Comparison of ENCODE assay signal across 8 cellular contexts in genomic region chr17:19362293-19363113, GRCh38. TPM values are rescaled to one million over a fixed set of nuclear protein-coding genes. Genes with fewer than 3 reads are reported as not detected.
DNase-seq lines count a peak whose midpoint lies in the region; ATAC-seq and TF ChIP-seq lines count a peak whose summit lies in the region.

B9D1 (minus strand) TSS chr17:19362723; CDS start chr17:19362569, 154 bp downstream.

- no peaks in the 10 kb centered on the region for H3K27me3 ChIP-seq in A673 (replicated peaks; ENCODE audit: insufficient read depth, low read depth, low read length, poor library complexity)

- H3K4me3 ChIP-seq in A673 (ENCODE audit: low read depth, low read length, poor library complexity, severe bottlenecking) (peak within 1 kb of the TSS; percentile 85), WI38 (ENCODE audit: low read depth, low read length) (peak within 1 kb of the TSS; percentile 71), cardiac fibroblast (replicated peaks in 1 of 2; ENCODE audit: low read depth in 2 of 2, low read length in 2 of 2) (peak within 1 kb of the TSS; percentile 65 to 76)

- H3K27me3 Mint-ChIP-seq in immature natural killer cell (ENCODE audit: low read depth in 3 of 3): peaks cover 6 to 15% (median 8%) of the 10 kb centered on the region in 3 donors

- POLR2A ChIA-PET in A673 (lab: Charles Lee; ENCODE audit: low non-redundant PET): no interaction called here

- intact Hi-C loops in A673 (cut with micrococcal nuclease; ENCODE audit: unreplicated experiment): loop anchor here (1.0 to 5.0 kb wide), 4 partner anchors 85 to 400 kb away; partner anchors contain the start of gene ALDH3A2

- H3K4me3 Mint-ChIP-seq in immature natural killer cell: peak within 1 kb of the TSS; percentile 93 to 96 (median 96)

- H3K4me1 Mint-ChIP-seq in immature natural killer cell: peaks cover 44 to 48% of the 10 kb centered on the region in 2 donors

- H3K9me3 ChIP-seq in A673 (ENCODE audit: low read depth, low read length, poor library complexity, severe bottlenecking): no peaks in the 10 kb centered on the region

- DNase-seq in A673 (ENCODE audit: low spot score) (peak; percentile 95), NCI-H2171 (lab: John Stamatoyannopoulos, UW) (peak; percentile 93), cardiac fibroblast (ENCODE audit: low read depth in 2 of 2) (peak; percentile 93 to 96), immature natural killer cell (peak; percentile 91 to 94 (median 93)), smooth muscle cell of the brain vasculature (ENCODE audit: low read depth, low spot score) (peak; percentile 85)

- peak; percentile 65 for ATAC-seq in GM18520 (IDR thresholded peaks at IDR 0.05; ENCODE audit: unreplicated experiment)
- ATAC-seq in HG03066 (IDR thresholded peaks at IDR 0.05; ENCODE audit: low read depth, unreplicated experiment): peak; percentile 79

- H3K27ac Mint-ChIP-seq in immature natural killer cell: peak within 1 kb of the TSS; percentile 72 to 93 (median 88)

- no peaks in the 10 kb centered on the region for H3K9me3 Mint-ChIP-seq in immature natural killer cell

- TF ChIP-seq CTCF in A673 (conservative IDR thresholded peaks at IDR 0.05; ENCODE audit: low read depth, low read length): peak; percentile 97
- TF ChIP-seq CTCF in WI38 (IDR thresholded peaks at IDR 0.05; ENCODE audit: low read depth, low read length): peak; percentile 55
- TF ChIP-seq CTCF in cardiac fibroblast (IDR thresholded peaks at IDR 0.05; ENCODE audit: low read depth, low read length): peak; percentile 84

- no peaks in the 10 kb centered on the region for H3K36me3 ChIP-seq in A673 (ENCODE audit: insufficient read depth, low read length, poor library complexity, severe bottlenecking)

- CTCF ChIA-PET in A673 (lab: Charles Lee): interaction anchor here (0.5 to 2.0 kb wide), 12 partner anchors 15 to 402 kb away, joined by 3 to 41 read pairs (median 6); partner anchors contain the start of genes MAPK7 and MFAP4

- peaks cover 0 to 8% (median 0%) of the 10 kb centered on the region in 3 donors for H3K36me3 Mint-ChIP-seq in immature natural killer cell

- H3K27ac ChIP-seq in A673 (ENCODE audit: low read depth, low read length, poor library complexity, severe bottlenecking): peak within 1 kb of the TSS; percentile 88

- no TSS peak for BruUV-seq in A673 (replicated peaks; lab: Mats Ljungman, UMichigan)

- H3K4me1 ChIP-seq in A673 (ENCODE audit: insufficient read depth, low read length, poor library complexity, severe bottlenecking): peaks cover 22% of the 10 kb centered on the region

RNA-seq across cellular contexts. Expression of gene B9D1, which starts in this region (rescaled TPM):
- total RNA-seq in A673 (2021): 37.0 and 45.2 TPM in 2 replicates
- 1 to 10 TPM; 2.5 to 4.4 (median 2.5) TPM for polyA plus RNA-seq in immature natural killer cell

Comparison
In these comparisons a context has a peak if more than half of its experiments do, and no peak if none do; other contexts are left out.
1. Peak in every context shown above with its lines: DNase-seq, ATAC-seq, H3K4me3 ChIP-seq and H3K27ac ChIP-seq.